ENCODE assay signal across 28 cellular contexts in genomic region chr11:2874963-2875362, GRCh38.
"Had no signal": no experiment of that assay in that cellular context is flagged by ENCODE, and none has a peak within 500 bp of the region (broad histone marks: within the 10 kb centered on the region; RNA-seq: fewer than 3 reads in every experiment).

No MANE protein-coding gene starts in this region.

- FAIRE-seq: endometrium, islet of Langerhans, keratinocyte had no signal

- H3K36me3 ChIP-seq: colonic mucosa, gastrocnemius medialis, heart right ventricle, left lung, lower lobe of right lung had no signal

- H3K27ac ChIP-seq: colonic mucosa, epithelial cell of prostate, esophagus squamous epithelium, gastrocnemius medialis, heart right ventricle, left lung, lower lobe of right lung had no signal

- H3K4me1 ChIP-seq: colonic mucosa, gastrocnemius medialis had no signal

- H3K4me3 ChIP-seq: colonic mucosa, esophagus squamous epithelium, gastrocnemius medialis, heart right ventricle, left lung, lower lobe of right lung, mucosa of descending colon had no signal

- H3K9me3 ChIP-seq: colonic mucosa, esophagus squamous epithelium, gastrocnemius medialis, left lung, lower lobe of right lung, mucosa of descending colon had no signal

- H3K4me1 Mint-ChIP-seq: endodermal cell had no signal

- H3K4me3 Mint-ChIP-seq: dendritic cell treated with granulocyte-macrophage colony-stimulating factor and Interleukin-4, amounts not matched to agents 40 ng/mL and 50 ng/mL, for 4 days; effector memory CD8-positive, alpha-beta T cell; endodermal cell; mesothelial cell of epicardium had no signal

- H3K27ac Mint-ChIP-seq: dendritic cell treated with granulocyte-macrophage colony-stimulating factor and Interleukin-4, amounts not matched to agents 40 ng/mL and 50 ng/mL, for 4 days; effector memory CD8-positive, alpha-beta T cell; endodermal cell; mesothelial cell of epicardium had no signal

- ATAC-seq: effector memory CD8-positive, alpha-beta T cell; esophagus mucosa; gastrocnemius medialis; heart right ventricle; left cardiac atrium; left lung; left ventricle myocardium superior; lower lobe of right lung; mucosa of descending colon had no signal

- H3K9me3 Mint-ChIP-seq: effector memory CD8-positive, alpha-beta T cell had no signal

- H3K36me3 Mint-ChIP-seq: naive B cell had no signal

- DNase-seq: colonic mucosa; cortex of kidney; effector CD8-positive, alpha-beta T cell; effector memory CD8-positive, alpha-beta T cell; endodermal cell; erythroblast; esophagus squamous epithelium; foreskin fibroblast; foreskin melanocyte; gastrocnemius medialis; glutamatergic neuron; head of caudate nucleus; heart right ventricle; hippocampal formation; left cardiac atrium; left lung; left ventricle myocardium superior; lower lobe of right lung; mesenchymal stem cell; mucosa of descending colon; naive B cell had no signal
